Comparison of ENCODE assay signal across 8 cellular contexts in genomic region chr7:53281312-53281711, GRCh38.
"Had no signal": no experiment of that assay in that cellular context is flagged by ENCODE, and none has a peak within 500 bp of the region (broad histone marks: within the 10 kb centered on the region; RNA-seq: fewer than 3 reads in every experiment).

No MANE protein-coding gene starts in this region.

- ATAC-seq: GM12878 had no signal

- DNase-seq: GDM1, GF-D8 had no signal

- H3K4me3 ChIP-seq: GM12878 had no signal

- FAIRE-seq: G401.6, GM12878, GM12891, GM12892, GM18507, GM19239 had no signal
